17 cellular contexts compared by ENCODE assay signal in genomic region chr10:5522913-5523560, GRCh38. TPM values are rescaled to one million over a fixed set of nuclear protein-coding genes. Genes with fewer than 3 reads are reported as not detected.
"Had no signal": no experiment of that assay in that cellular context is flagged by ENCODE, and none has a peak within 500 bp of the region (broad histone marks: within the 10 kb centered on the region; RNA-seq: fewer than 3 reads in every experiment).

No MANE protein-coding gene starts in this region.

- H3K4me3 ChIP-seq: cardiac muscle cell, dorsolateral prefrontal cortex, lower lobe of right lung had no signal

- H3K4me3 Mint-ChIP-seq: activated CD4-positive, alpha-beta T cell treated with anti-CD3 and anti-CD28 coated beads, Interleukin-2, amount 10 ng/mL, durations not matched to agents 7 days and 5 days; activated CD8-positive, alpha-beta T cell treated with anti-CD3 and anti-CD28 coated beads, Interleukin-2, amount 10 ng/mL, durations not matched to agents 7 days and 5 days; activated naive CD8-positive, alpha-beta T cell treated with anti-CD3 and anti-CD28 coated beads for 36 hours; nephron; T-cell; type B pancreatic cell had no signal

- H3K27ac ChIP-seq: cardiac muscle cell, dorsolateral prefrontal cortex, lower lobe of right lung had no signal

- H3K27me3 ChIP-seq: cardiac muscle cell, dorsolateral prefrontal cortex had no signal

- H3K27ac Mint-ChIP-seq: activated CD4-positive, alpha-beta T cell treated with anti-CD3 and anti-CD28 coated beads, Interleukin-2, amount 10 ng/mL, durations not matched to agents 7 days and 5 days; activated CD8-positive, alpha-beta T cell treated with anti-CD3 and anti-CD28 coated beads, Interleukin-2, amount 10 ng/mL, durations not matched to agents 7 days and 5 days; activated naive CD8-positive, alpha-beta T cell treated with anti-CD3 and anti-CD28 coated beads for 36 hours; nephron; T-cell; type B pancreatic cell had no signal

- ATAC-seq: activated CD8-positive, alpha-beta T cell treated with anti-CD3 and anti-CD28 coated beads, Interleukin-2, amount 10 ng/mL, durations not matched to agents 7 days and 5 days; lower lobe of right lung; stimulated activated naive CD8-positive, alpha-beta T cell treated with anti-CD3 and anti-CD28 coated beads, Interleukin-15, Interleukin-2, amounts not matched to agents 100 U/mL and 50 U/mL, for 24 hours; T-cell had no signal

- H3K9me3 Mint-ChIP-seq: activated CD4-positive, alpha-beta T cell treated with anti-CD3 and anti-CD28 coated beads, Interleukin-2, amount 10 ng/mL, durations not matched to agents 7 days and 5 days; activated naive CD8-positive, alpha-beta T cell treated with anti-CD3 and anti-CD28 coated beads for 36 hours; type B pancreatic cell had no signal

- H3K4me1 ChIP-seq: lower lobe of right lung had no signal

- H3K27me3 Mint-ChIP-seq: activated naive CD8-positive, alpha-beta T cell treated with anti-CD3 and anti-CD28 coated beads for 36 hours; T-cell; type B pancreatic cell had no signal

- DNase-seq: activated CD4-positive, alpha-beta T cell treated with anti-CD3 and anti-CD28 coated beads, Interleukin-2, amount 10 ng/mL, durations not matched to agents 7 days and 5 days; activated CD8-positive, alpha-beta T cell treated with anti-CD3 and anti-CD28 coated beads, Interleukin-2, amount 10 ng/mL, durations not matched to agents 7 days and 5 days; activated naive CD4-positive, alpha-beta T cell; activated naive CD8-positive, alpha-beta T cell treated with anti-CD3 and anti-CD28 coated beads for 36 hours; amniotic stem cell; foreskin fibroblast; lower lobe of right lung; nucleus accumbens; SK-N-SH; stimulated activated naive CD8-positive, alpha-beta T cell treated with anti-CD3 and anti-CD28 coated beads, Interleukin-15, Interleukin-2, amounts not matched to agents 100 U/mL and 50 U/mL, for 24 hours; T-cell had no signal

- H3K36me3 Mint-ChIP-seq: activated naive CD8-positive, alpha-beta T cell treated with anti-CD3 and anti-CD28 coated beads for 36 hours; T-cell; type B pancreatic cell had no signal

- H3K36me3 ChIP-seq: cardiac muscle cell, lower lobe of right lung had no signal

- H3K9me3 ChIP-seq: lower lobe of right lung, SK-N-SH had no signal

- H3K4me1 Mint-ChIP-seq: activated CD4-positive, alpha-beta T cell treated with anti-CD3 and anti-CD28 coated beads, Interleukin-2, amount 10 ng/mL, durations not matched to agents 7 days and 5 days; activated naive CD8-positive, alpha-beta T cell treated with anti-CD3 and anti-CD28 coated beads for 36 hours; T-cell had no signal

RNA-seq across cellular contexts. Expression of gene CALML3, which starts 1.7 kb away (rescaled TPM):
- total RNA-seq: activated CD4-positive, alpha-beta T cell treated with anti-CD3 and anti-CD28 coated beads, Interleukin-2, amount 10 ng/mL, durations not matched to agents 7 days and 5 days; activated CD8-positive, alpha-beta T cell treated with anti-CD3 and anti-CD28 coated beads, Interleukin-2, amount 10 ng/mL, durations not matched to agents 7 days and 5 days; activated naive CD8-positive, alpha-beta T cell treated with anti-CD3 and anti-CD28 coated beads for 36 hours; cardiac muscle cell; glomerular endothelial cell; lower lobe of right lung; skeletal muscle tissue; T-cell had no signal
- polyA plus RNA-seq: cardiac muscle cell, SK-N-SH had no signal

RNA-seq across cellular contexts. Expression of gene CALML5, which starts 23.7 kb away (rescaled TPM):
- total RNA-seq: activated CD4-positive, alpha-beta T cell treated with anti-CD3 and anti-CD28 coated beads, Interleukin-2, amount 10 ng/mL, durations not matched to agents 7 days and 5 days; activated CD8-positive, alpha-beta T cell treated with anti-CD3 and anti-CD28 coated beads, Interleukin-2, amount 10 ng/mL, durations not matched to agents 7 days and 5 days; activated naive CD8-positive, alpha-beta T cell treated with anti-CD3 and anti-CD28 coated beads for 36 hours; cardiac muscle cell; dorsolateral prefrontal cortex; glomerular endothelial cell; lower lobe of right lung; skeletal muscle tissue; T-cell had no signal
- polyA plus RNA-seq: cardiac muscle cell, SK-N-SH had no signal
